In genomic region chr15:92383528-92384326, GRCh38 we compare ENCODE assay signal across 8 cellular contexts. TPM values are rescaled to one million over a fixed set of nuclear protein-coding genes. Genes with fewer than 3 reads are reported as not detected.
A peak's percentile ranks its signal among the peaks of the same experiment; 100 is the strongest.
DNase-seq lines count a peak whose midpoint lies in the region; ATAC-seq and TF ChIP-seq lines count a peak whose summit lies in the region.

No MANE protein-coding gene starts in this region.

- DNase-seq in AG04449 (ENCODE audit: low read depth, low spot score): no peak
- peak; percentile 30 for DNase-seq in NCI-H82 treated with DMSO at 0.1 percent for 48 hours (lab: John Stamatoyannopoulos, UW; ENCODE audit: unreplicated experiment)
- no peak for DNase-seq in fibroblast of lung (ENCODE audit: low read depth in 2 of 2)
- DNase-seq in stomach: no peak
- DNase-seq in NCI-H1694 treated with DMSO at 0.1 percent for 48 hours (lab: John Stamatoyannopoulos, UW): no peak
- DNase-seq in ascending aorta (ENCODE audit: low spot score in 2 of 2): no peak

- no peak overlapping the region for H3K27ac ChIP-seq in fibroblast of lung (ENCODE audit: insufficient read depth, low read length)
- no peak overlapping the region for H3K27ac ChIP-seq in stomach
- no peak overlapping the region for H3K27ac ChIP-seq in ascending aorta

- H3K27me3 ChIP-seq in fibroblast of lung (ENCODE audit: control insufficient read depth, insufficient read depth, low read length): no peaks in the 10 kb centered on the region
- peaks cover 0 to 44% (median 3%) of the 10 kb centered on the region in 3 donors for H3K27me3 ChIP-seq in stomach
- no peaks in the 10 kb centered on the region for H3K27me3 ChIP-seq in ascending aorta

- H3K9me3 ChIP-seq in fibroblast of lung (ENCODE audit: control insufficient read depth, insufficient read depth, low read depth, low read length) (no peaks in the 10 kb centered on the region), stomach (peaks cover 0 to 6% (median 0%) of the 10 kb centered on the region in 4 donors), ascending aorta (no peaks in the 10 kb centered on the region)

- no peak overlapping the region for H3K4me2 ChIP-seq in fibroblast of lung (ENCODE audit: extremely low read depth, insufficient read depth, low read length)

- CTCF ChIA-PET in AG04449 (lab: Yijun Ruan, JAX): no interaction called here

- TF ChIP-seq EP300 in stomach (IDR thresholded peaks at IDR 0.05): no peak

- POLR2A ChIA-PET in AG04449 (lab: Yijun Ruan, JAX): no interaction called here

- no peak overlapping the region for H3K9ac ChIP-seq in fibroblast of lung (ENCODE audit: insufficient read depth, low read length)

- no peak for TF ChIP-seq POLR2A in GM18505 (IDR thresholded peaks at IDR 0.05; ENCODE audit: borderline replicate concordance, extremely low read depth, insufficient read depth, insufficient read length)
- TF ChIP-seq POLR2A in stomach (IDR thresholded peaks at IDR 0.05): no peak

- WGBS in stomach, 5 donors: 32 to 40% (median 37%) methylated on average over 10 of the region's 10 CpGs

- no peaks in the 10 kb centered on the region for H4K20me1 ChIP-seq in fibroblast of lung (ENCODE audit: control insufficient read depth, extremely low read depth, insufficient read depth, low read length)

- no peak overlapping the region for H2AFZ ChIP-seq in fibroblast of lung (ENCODE audit: low read length)

- H3K79me2 ChIP-seq in fibroblast of lung (ENCODE audit: control insufficient read depth, insufficient read depth, low read length): no peaks in the 10 kb centered on the region

- H3K4me1 ChIP-seq in fibroblast of lung (ENCODE audit: control insufficient read depth, extremely low read depth, insufficient read depth, low read length) (no peaks in the 10 kb centered on the region), stomach (no peaks in the 10 kb centered on the region), ascending aorta (no peaks in the 10 kb centered on the region)

- no peak overlapping the region for H3K4me3 ChIP-seq in AG04449 (ENCODE audit: low read depth, low read length)
- no peak overlapping the region for H3K4me3 ChIP-seq in fibroblast of lung (replicated peaks in 1 of 4; ENCODE audit: control extremely low read depth in 1 of 4, insufficient read depth in 1 of 4, low read depth in 3 of 4, low read length in 4 of 4)
- H3K4me3 ChIP-seq in stomach: no peak overlapping the region
- no peak overlapping the region for H3K4me3 ChIP-seq in ascending aorta

- intact Hi-C loops in stomach (cut with DNase I; ENCODE audit: low total_unique reads): no loop called here
- intact Hi-C loops in ascending aorta (cut with DNase I): no loop called here

- ATAC-seq in GM18505 (IDR thresholded peaks at IDR 0.05; ENCODE audit: unreplicated experiment) (peak; percentile 77), GM18873 (IDR thresholded peaks at IDR 0.05; ENCODE audit: low FRiP score, unreplicated experiment) (no peak)

- H3K36me3 ChIP-seq in fibroblast of lung (ENCODE audit: control insufficient read depth, insufficient read depth, low read length): no peaks in the 10 kb centered on the region
- H3K36me3 ChIP-seq in stomach: no peaks in the 10 kb centered on the region
- no peaks in the 10 kb centered on the region for H3K36me3 ChIP-seq in ascending aorta

- TF ChIP-seq CTCF in AG04449 (IDR thresholded peaks at IDR 0.05; ENCODE audit: insufficient read depth, low read length, missing control alignments) (peak; percentile 36), fibroblast of lung (conservative IDR thresholded peaks at IDR 0.05 in 1 of 2, IDR thresholded peaks at IDR 0.05 in 1 of 2; ENCODE audit: low read depth in 1 of 2, low read length in 2 of 2) (peak; percentile 57 to 68), stomach (IDR thresholded peaks at IDR 0.05) (peak in 5 of 7 experiments; percentile 29 to 69 (median 42)), ascending aorta (IDR thresholded peaks at IDR 0.05) (no peak)

RNA-seq across cellular contexts. Expression of gene ST8SIA2, which starts 10.0 kb away (rescaled TPM):
- total RNA-seq in fibroblast of lung: under 0.01 TPM in 1 of 2 replicates, not detected in the other
- polyA plus RNA-seq in fibroblast of lung: not detected in 2 replicates
- not detected in 2 replicates for polyA plus RNA-seq in fibroblast of lung (2012)
- not detected in 2 replicates for polyA minus RNA-seq in fibroblast of lung (ENCODE audit: low replicate concordance)
- total RNA-seq in stomach: 1 to 10 TPM in 1 of 5 donors, not detected in 4; 1.1 TPM
- polyA plus RNA-seq in stomach: not detected
- not detected for total RNA-seq in ascending aorta

Comparison
In these comparisons a context has a peak if more than half of its experiments do, and no peak if none do; other contexts are left out.
1. CTCF ChIP-seq: peak in AG04449 (single experiment), fibroblast of lung (2 of 2) and stomach (5 of 7); none in ascending aorta (0 of 3).